19 cellular contexts compared by ENCODE assay signal in the genomic region with DNA sequence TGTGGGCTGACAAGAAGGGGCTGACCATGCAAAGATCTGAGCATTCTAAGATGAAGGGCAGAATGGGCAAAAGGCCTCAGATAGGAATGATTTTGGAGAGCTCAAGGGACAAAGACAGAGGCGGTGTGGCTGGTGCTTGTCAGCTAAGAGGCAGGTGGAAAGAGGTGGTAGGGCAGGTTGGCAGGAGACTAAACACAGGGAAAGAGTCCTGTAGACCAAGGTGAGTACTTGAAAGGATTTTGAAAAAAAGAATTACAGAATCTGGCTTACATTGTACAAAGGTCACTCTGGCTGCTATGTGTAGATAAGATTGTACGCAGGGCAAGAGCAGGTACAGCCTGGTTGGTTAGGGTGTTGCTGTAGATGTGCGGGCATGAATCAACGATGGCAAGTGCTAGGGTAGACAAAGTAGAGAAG. TPM values are rescaled to one million over a fixed set of nuclear protein-coding genes. Genes with fewer than 3 reads are reported as not detected.
DNase-seq lines count a peak whose midpoint lies in the region; ATAC-seq and TF ChIP-seq lines count a peak whose summit lies in the region.
"Had no signal": no experiment of that assay in that cellular context is flagged by ENCODE, and none has a peak within 500 bp of the region (broad histone marks: within the 10 kb centered on the region; RNA-seq: fewer than 3 reads in every experiment).

No MANE protein-coding gene starts in this region.

- POLR2A ChIA-PET in CD4-positive, alpha-beta memory T cell (lab: Charles Lee; ENCODE audit: partially characterized antibody) = interaction anchor here (1.7 kb wide), 1 partner anchor 12 kb away, joined by 4 read pairs; no protein-coding TSS in a partner anchor
- POLR2A ChIA-PET in PC-9 (lab: Charles Lee; ENCODE audit: unreplicated experiment) = no interaction called here

- peak; percentile 92 for ATAC-seq in body of pancreas
- no peak for ATAC-seq in natural killer cell
- ATAC-seq: SK-N-SH treated with all-trans-retinoic acid at 6 μM for 48 hours; stimulated activated naive CD8-positive, alpha-beta T cell treated with anti-CD3 and anti-CD28 coated beads, Interleukin-15, Interleukin-2, amounts not matched to agents 100 U/mL and 50 U/mL, for 24 hours had no signal

- no TSS peak for BruUV-seq in PC-9 (replicated peaks; lab: Mats Ljungman, UMichigan)

- 25 to 28% methylated on average over 4 of the region's 4 CpGs for WGBS in body of pancreas, 2 donors

- TF ChIP-seq CTCF in body of pancreas (IDR thresholded peaks at IDR 0.05) (peak in 2 of 7 experiments; percentile 30 to 31), natural killer cell (IDR thresholded peaks at IDR 0.05) (no peak), PC-9 (conservative IDR thresholded peaks at IDR 0.05) (no peak)

- H3K27ac ChIP-seq in BLaER1 treated with 17β-estradiol and CSF1 and Interleukin-3, amounts not matched to agents 10 nM and 100 nM = peak overlapping the region in 3 of 11 experiments; percentile 27 to 67 (median 52); a peak in 4 of 22 replicates
- no peak overlapping the region for H3K27ac ChIP-seq in CD4-positive, alpha-beta memory T cell (ENCODE audit: low read depth, low read length)
- H3K27ac ChIP-seq in body of pancreas (peak overlapping the region; percentile 18 to 75 (median 69)), PC-9 (no peak overlapping the region)
- H3K27ac ChIP-seq: neural progenitor cell, skin epidermis had no signal

- CTCF ChIA-PET in CD4-positive, alpha-beta memory T cell (lab: Charles Lee; ENCODE audit: partially characterized antibody) = interaction anchor here (2.1 kb wide), 1 partner anchor 15 kb away, joined by 7 read pairs; no protein-coding TSS in a partner anchor
- CTCF ChIA-PET in PC-9 (lab: Charles Lee) = no interaction called here

- H3K27me3 ChIP-seq in BLaER1 treated with 17β-estradiol and CSF1 and Interleukin-3, amounts not matched to agents 10 nM and 100 nM = no peaks in the 10 kb centered on the region
- H3K27me3 ChIP-seq in CD4-positive, alpha-beta memory T cell (ENCODE audit: insufficient read depth, low read length) = no peaks in the 10 kb centered on the region
- H3K27me3 ChIP-seq in body of pancreas = no peaks in the 10 kb centered on the region
- H3K27me3 ChIP-seq in PC-9 (ENCODE audit: insufficient read depth, low read depth) = no peaks in the 10 kb centered on the region
- H3K27me3 ChIP-seq: neural progenitor cell had no signal

- no peaks in the 10 kb centered on the region for H3K9me2 ChIP-seq in PC-9 (ENCODE audit: insufficient read depth)

- DNase-seq in CD4-positive, alpha-beta memory T cell = no peak
- DNase-seq in body of pancreas (peak; percentile 49 to 76 (median 64)), natural killer cell (no peak), PC-9 (no peak), NCI-H2029 (lab: John Stamatoyannopoulos, UW) (no peak), NCI-H526 treated with DMSO at 0.1 percent for 48 hours (lab: John Stamatoyannopoulos, UW) (no peak)
- DNase-seq: activated CD4-positive, alpha-beta T cell treated with anti-CD3 and anti-CD28 coated beads for 48 hours; activated naive CD4-positive, alpha-beta T cell treated with Interleukin-2 at 50 U/mL for 16 hours; activated T-cell treated with anti-CD3 and anti-CD28 coated beads for 4 hours; H9; NCI-H1092; NCI-H2081; NCI-H510A; stimulated activated naive CD8-positive, alpha-beta T cell treated with anti-CD3 and anti-CD28 coated beads, Interleukin-15, Interleukin-2, amounts not matched to agents 100 U/mL and 50 U/mL, for 24 hours; trophoblast cell had no signal

- H3K27ac Mint-ChIP-seq in CD4-positive, alpha-beta memory T cell = peak overlapping the region in 6 of 7 donors; percentile 10 to 61 (median 28)
- peak overlapping the region; percentile 94 to 96 for H3K27ac Mint-ChIP-seq in natural killer cell
- H3K27ac Mint-ChIP-seq: H9, neural progenitor cell had no signal

- peaks cover 58 to 90% (median 73%) of the 10 kb centered on the region in 4 donors for H3K4me1 Mint-ChIP-seq in CD4-positive, alpha-beta memory T cell
- H3K4me1 Mint-ChIP-seq in natural killer cell = peaks cover 78 to 83% of the 10 kb centered on the region in 2 donors

- H3K9me3 Mint-ChIP-seq in CD4-positive, alpha-beta memory T cell = no peaks in the 10 kb centered on the region
- no peaks in the 10 kb centered on the region for H3K9me3 Mint-ChIP-seq in natural killer cell
- H3K9me3 Mint-ChIP-seq: H9, neural progenitor cell had no signal

- peak in 1 of 3 donors; percentile 12 for TF ChIP-seq POLR2A in body of pancreas (IDR thresholded peaks at IDR 0.05)

- peaks cover 0 to 13% (median 5%) of the 10 kb centered on the region in 11 experiments; a peak in 6 of 22 replicates for H4K20me1 ChIP-seq in BLaER1 treated with 17β-estradiol and CSF1 and Interleukin-3, amounts not matched to agents 10 nM and 100 nM
- no peaks in the 10 kb centered on the region for H4K20me1 ChIP-seq in PC-9 (ENCODE audit: insufficient read depth)

- H2AFZ ChIP-seq in PC-9 = no peak overlapping the region
- H2AFZ ChIP-seq: neural progenitor cell had no signal

- peak overlapping the region in 6 of 11 experiments; percentile 44 to 88 (median 82); a peak in 10 of 22 replicates for H3K4me2 ChIP-seq in BLaER1 treated with 17β-estradiol and CSF1 and Interleukin-3, amounts not matched to agents 10 nM and 100 nM
- H3K4me2 ChIP-seq in PC-9 = no peak overlapping the region
- H3K4me2 ChIP-seq: neural progenitor cell had no signal

- H3K79me2 ChIP-seq in PC-9 (ENCODE audit: low read depth) = peaks cover 87% of the 10 kb centered on the region

- peaks cover 48 to 92% (median 77%) of the 10 kb centered on the region in 10 experiments for H3K4me1 ChIP-seq in BLaER1 treated with 17β-estradiol and CSF1 and Interleukin-3, amounts not matched to agents 10 nM and 100 nM
- peaks cover 64% of the 10 kb centered on the region for H3K4me1 ChIP-seq in CD4-positive, alpha-beta memory T cell (ENCODE audit: insufficient read depth, low read length)
- H3K4me1 ChIP-seq in body of pancreas = peaks cover 56% of the 10 kb centered on the region
- peaks cover 49% of the 10 kb centered on the region for H3K4me1 ChIP-seq in PC-9 (replicated peaks; ENCODE audit: insufficient read depth)

- no peaks in the 10 kb centered on the region for H3K27me3 Mint-ChIP-seq in CD4-positive, alpha-beta memory T cell
- no peaks in the 10 kb centered on the region for H3K27me3 Mint-ChIP-seq in natural killer cell (ENCODE audit: low read depth in 2 of 2)

- peaks cover 17% of the 10 kb centered on the region; the same call in 1 of the 2 replicates for H3F3A ChIP-seq in PC-9 (ENCODE audit: insufficient read depth, low read depth)

- H3K4me3 Mint-ChIP-seq in CD4-positive, alpha-beta memory T cell = no peak overlapping the region
- H3K4me3 Mint-ChIP-seq in natural killer cell = no peak overlapping the region
- H3K4me3 Mint-ChIP-seq: H9, neural progenitor cell had no signal

- H3K36me3 ChIP-seq in BLaER1 treated with 17β-estradiol and CSF1 and Interleukin-3, amounts not matched to agents 10 nM and 100 nM = peaks cover 0 to 22% (median 0%) of the 10 kb centered on the region in 11 experiments; a peak in 4 of 22 replicates
- H3K36me3 ChIP-seq in CD4-positive, alpha-beta memory T cell (ENCODE audit: insufficient read depth, low read length) = no peaks in the 10 kb centered on the region
- H3K36me3 ChIP-seq in body of pancreas (replicated peaks in 1 of 2; ENCODE audit: insufficient read depth in 1 of 2, low read depth in 2 of 2) (no peaks in the 10 kb centered on the region), PC-9 (ENCODE audit: low read depth) (peaks cover 4% of the 10 kb centered on the region; the same call in 1 of the 2 replicates)
- H3K36me3 ChIP-seq: neural progenitor cell had no signal

- no peak overlapping the region for H3K4me3 ChIP-seq in BLaER1 treated with 17β-estradiol and CSF1 and Interleukin-3, amounts not matched to agents 10 nM and 100 nM
- no peak overlapping the region for H3K4me3 ChIP-seq in CD4-positive, alpha-beta memory T cell (ENCODE audit: low read length in 2 of 2)
- H3K4me3 ChIP-seq in body of pancreas (no peak overlapping the region), PC-9 (no peak overlapping the region)
- H3K4me3 ChIP-seq: neural progenitor cell, skin epidermis had no signal

- H3K36me3 Mint-ChIP-seq in CD4-positive, alpha-beta memory T cell = no peaks in the 10 kb centered on the region
- no peaks in the 10 kb centered on the region for H3K36me3 Mint-ChIP-seq in natural killer cell

- no peaks in the 10 kb centered on the region; a peak in 1 of 22 replicates for H3K9me3 ChIP-seq in BLaER1 treated with 17β-estradiol and CSF1 and Interleukin-3, amounts not matched to agents 10 nM and 100 nM (replicated peaks in 1 of 11)
- no peaks in the 10 kb centered on the region for H3K9me3 ChIP-seq in CD4-positive, alpha-beta memory T cell (ENCODE audit: control insufficient read depth in 1 of 2, low read length in 2 of 2)
- H3K9me3 ChIP-seq in body of pancreas (no peaks in the 10 kb centered on the region), PC-9 (ENCODE audit: insufficient read depth, low read depth) (no peaks in the 10 kb centered on the region)

- intact Hi-C loops in CD4-positive, alpha-beta memory T cell (cut with micrococcal nuclease) = no loop called here
- intact Hi-C loops in body of pancreas (cut with DNase I) = no loop called here
- intact Hi-C loops in natural killer cell (cut with micrococcal nuclease) = no loop called here
- intact Hi-C loops in PC-9 (cut with micrococcal nuclease; ENCODE audit: unreplicated experiment) = no loop called here

- no peak overlapping the region for H3K9ac ChIP-seq in BLaER1 treated with 17β-estradiol and CSF1 and Interleukin-3, amounts not matched to agents 10 nM and 100 nM
- H3K9ac ChIP-seq: neural progenitor cell had no signal

RNA-seq across cellular contexts. Expression of a gene that starts 50.6 kb away (rescaled TPM):
- 10 to 100 TPM; 25.9 to 27.3 TPM for total RNA-seq in CD4-positive, alpha-beta memory T cell
- polyA plus RNA-seq in CD4-positive, alpha-beta memory T cell = 10 to 100 TPM in 1 of 2 donors, 1 to 10 TPM in 1; 4.9 to 10.6 TPM
- 10 to 100 TPM; 12.9 to 15.8 TPM for total RNA-seq in body of pancreas
- 10 to 100 TPM; 53.3 to 79.3 (median 66.6) TPM for total RNA-seq in natural killer cell
- 14.5 and 18.6 TPM in 2 replicates for total RNA-seq in PC-9 (2021)

Comparison
In these comparisons a context has a peak if more than half of its experiments do, and no peak if none do; other contexts are left out.
1. H3K27ac ChIP-seq: peak in body of pancreas (4 of 4); none in CD4-positive, alpha-beta memory T cell (single experiment) and PC-9 (single experiment).
2. DNase-seq: peak in body of pancreas (4 of 4); none in CD4-positive, alpha-beta memory T cell (0 of 5), natural killer cell (single experiment), PC-9 (0 of 2), NCI-H2029 (single experiment) and NCI-H526 treated with DMSO at 0.1 percent for 48 hours (single experiment).